Comparison of ENCODE assay signal across 25 cellular contexts in the genomic region with DNA sequence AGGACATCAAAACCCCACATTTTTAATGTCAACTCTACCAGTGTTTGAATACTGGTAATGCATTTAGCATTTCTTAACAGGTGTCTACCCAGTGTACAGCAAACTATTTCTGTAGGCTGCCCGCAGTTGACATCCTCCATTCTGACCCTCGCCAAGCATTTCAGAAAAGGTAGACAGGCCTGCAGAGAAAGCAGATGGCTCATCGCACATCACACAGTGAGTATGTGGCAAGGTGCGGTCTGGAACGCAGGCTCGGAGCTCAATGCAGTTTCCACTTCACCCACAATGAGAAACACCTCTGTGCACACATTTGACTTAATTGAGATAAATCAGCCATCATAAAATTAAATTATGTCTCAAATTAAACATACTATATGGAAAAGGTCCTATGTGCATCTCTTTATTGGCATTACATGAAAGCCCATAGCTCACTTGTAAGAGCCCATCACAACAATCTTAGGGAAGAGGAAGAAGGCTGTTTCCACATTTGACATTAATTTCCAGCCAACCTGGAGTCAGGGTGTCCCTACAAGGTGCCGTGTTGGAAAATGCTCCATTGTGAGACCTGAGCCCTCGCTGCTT.
DNase-seq lines count a peak whose midpoint lies in the region; FAIRE-seq and TF ChIP-seq lines count a peak whose summit lies in the region.
"Had no signal": no experiment of that assay in that cellular context is flagged by ENCODE, and none has a peak within 500 bp of the region (broad histone marks: within the 10 kb centered on the region; RNA-seq: fewer than 3 reads in every experiment).

No MANE protein-coding gene starts in this region.

- H3K27me3 Mint-ChIP-seq in brain (peaks cover 63% of the 10 kb centered on the region), endodermal cell (ENCODE audit: insufficient read depth) (peaks cover 27% of the 10 kb centered on the region)
- H3K27me3 Mint-ChIP-seq: CD4-positive, alpha-beta T cell had no signal

- WGBS in endodermal cell (ENCODE audit: insufficient coverage in 1 of 2, insufficient read length in 1 of 2), 2 experiments = 93 to 95% methylated on average over 7 to 8 of the region's 8 CpGs

- no peaks in the 10 kb centered on the region for H3K36me3 Mint-ChIP-seq in brain
- no peaks in the 10 kb centered on the region for H3K36me3 Mint-ChIP-seq in endodermal cell (ENCODE audit: low read depth)
- H3K36me3 Mint-ChIP-seq: CD14-positive monocyte; CD8-positive, alpha-beta memory T cell had no signal

- DNase-seq in G401 (ENCODE audit: low spot score) (peak; percentile 80), HTR-8/SVneo (ENCODE audit: insufficient read length, low spot score) (no peak), endodermal cell (no peak), Karpas-422 (no peak), ecto neural progenitor cell (ENCODE audit: low spot score) (no peak), kidney glomerular epithelial cell (lab: John Stamatoyannopoulos, UW) (no peak), D721Med (ENCODE audit: insufficient read length, low spot score) (no peak)
- DNase-seq: 8988T; ACHN; AML-193; BE2C; CD4-positive, alpha-beta T cell; CD8-positive, alpha-beta memory T cell; DMS53; DMS79 treated with DMSO at 0.1 percent for 48 hours; GM23248; H7 had no signal

- peaks cover 14% of the 10 kb centered on the region for H3K9me3 ChIP-seq in endodermal cell (ENCODE audit: control insufficient read depth, low read length)
- H3K9me3 ChIP-seq in Karpas-422 (ENCODE audit: low read length) = no peaks in the 10 kb centered on the region
- H3K9me3 ChIP-seq: BE2C; BLaER1 treated with 17β-estradiol and CSF1 and Interleukin-3, amounts not matched to agents 10 nM and 100 nM had no signal

- H3K4me3 ChIP-seq in endodermal cell (ENCODE audit: low read length) (no peak overlapping the region), Karpas-422 (ENCODE audit: low read length) (no peak overlapping the region)
- H3K4me3 ChIP-seq: A549; BLaER1 treated with 17β-estradiol and CSF1 and Interleukin-3, amounts not matched to agents 10 nM and 100 nM; GM12878; GM23248 had no signal

- no peaks in the 10 kb centered on the region for H3K79me2 ChIP-seq in Karpas-422 (ENCODE audit: low read length)

- H3K4me1 ChIP-seq in endodermal cell (ENCODE audit: control insufficient read depth, insufficient read depth, low read length) (peaks cover 4% of the 10 kb centered on the region), Karpas-422 (ENCODE audit: low read length) (no peaks in the 10 kb centered on the region)
- H3K4me1 ChIP-seq: BE2C; BLaER1 treated with 17β-estradiol and CSF1 and Interleukin-3, amounts not matched to agents 10 nM and 100 nM had no signal

- H3K27ac Mint-ChIP-seq in brain (peak overlapping the region in 3 of 5 experiments; percentile 61 to 80 (median 67)), endodermal cell (peak overlapping the region; percentile 48)
- H3K27ac Mint-ChIP-seq: CD14-positive monocyte; CD4-positive, alpha-beta T cell; CD8-positive, alpha-beta memory T cell had no signal

- no peak overlapping the region for H3K27ac ChIP-seq in endodermal cell (ENCODE audit: low read depth, low read length)
- no peak overlapping the region for H3K27ac ChIP-seq in Karpas-422 (ENCODE audit: low read length)
- H3K27ac ChIP-seq: A549; BLaER1 treated with 17β-estradiol and CSF1 and Interleukin-3, amounts not matched to agents 10 nM and 100 nM; GM23248 had no signal

- H3K4me1 Mint-ChIP-seq in brain = peaks cover 16% of the 10 kb centered on the region
- peaks cover 10% of the 10 kb centered on the region for H3K4me1 Mint-ChIP-seq in endodermal cell
- H3K4me1 Mint-ChIP-seq: CD14-positive monocyte; CD8-positive, alpha-beta memory T cell had no signal

- H2AFZ ChIP-seq in Karpas-422 (ENCODE audit: low read length) = no peak overlapping the region
- H2AFZ ChIP-seq: GM23248 had no signal

- no peak overlapping the region for H3K4me2 ChIP-seq in Karpas-422 (ENCODE audit: low read depth, low read length, poor library complexity, severe bottlenecking)
- H3K4me2 ChIP-seq: A549; BLaER1 treated with 17β-estradiol and CSF1 and Interleukin-3, amounts not matched to agents 10 nM and 100 nM had no signal

- H3K9ac ChIP-seq in endodermal cell (ENCODE audit: extremely low read depth, low read length, poor library complexity, severe bottlenecking) = no peak overlapping the region
- H3K9ac ChIP-seq in Karpas-422 (ENCODE audit: low read length) = no peak overlapping the region
- H3K9ac ChIP-seq: BLaER1 treated with 17β-estradiol and CSF1 and Interleukin-3, amounts not matched to agents 10 nM and 100 nM; GM23248 had no signal

- peaks cover 4 to 8% (median 4%) of the 10 kb centered on the region in 5 experiments for H3K9me3 Mint-ChIP-seq in brain
- peaks cover 12% of the 10 kb centered on the region for H3K9me3 Mint-ChIP-seq in endodermal cell
- H3K9me3 Mint-ChIP-seq: CD4-positive, alpha-beta T cell; CD8-positive, alpha-beta memory T cell had no signal

- H3K9me2 ChIP-seq in Karpas-422 (replicated peaks; ENCODE audit: insufficient read depth, low read length) = no peaks in the 10 kb centered on the region

- no peaks in the 10 kb centered on the region for H3K36me3 ChIP-seq in endodermal cell (ENCODE audit: control insufficient read depth, insufficient read depth, low read length)
- H3K36me3 ChIP-seq in Karpas-422 (ENCODE audit: insufficient read depth, low read length) = no peaks in the 10 kb centered on the region
- H3K36me3 ChIP-seq: BE2C; BLaER1 treated with 17β-estradiol and CSF1 and Interleukin-3, amounts not matched to agents 10 nM and 100 nM had no signal

- FAIRE-seq in HTR-8/SVneo (lab: Jason Lieb, UNC) (peak; percentile 26), D721Med (lab: Jason Lieb, UNC) (no peak)
- FAIRE-seq: A549, G401.6, GM12878, GM19239, H1 had no signal

- H3K4me3 Mint-ChIP-seq in brain = no peak overlapping the region
- H3K4me3 Mint-ChIP-seq in endodermal cell = no peak overlapping the region
- H3K4me3 Mint-ChIP-seq: CD14-positive monocyte; CD4-positive, alpha-beta T cell; CD8-positive, alpha-beta memory T cell had no signal

- in situ Hi-C loops in G401 (cut with HindIII; ENCODE audit: low sequenced_read_pairs) = no loop called here

- no peaks in the 10 kb centered on the region for H3K27me3 ChIP-seq in endodermal cell (ENCODE audit: control insufficient read depth, insufficient read depth, low read length, poor library complexity, severe bottlenecking)
- no peaks in the 10 kb centered on the region for H3K27me3 ChIP-seq in Karpas-422 (ENCODE audit: low read length)
- H3K27me3 ChIP-seq: BE2C; BLaER1 treated with 17β-estradiol and CSF1 and Interleukin-3, amounts not matched to agents 10 nM and 100 nM had no signal

- TF ChIP-seq CTCF in brain (conservative IDR thresholded peaks at IDR 0.05) = no peak
- TF ChIP-seq CTCF in endodermal cell (conservative IDR thresholded peaks at IDR 0.05) = no peak
- no peak for TF ChIP-seq CTCF in D721Med (IDR thresholded peaks at IDR 0.05; ENCODE audit: insufficient read depth, missing control alignments)

- H4K20me1 ChIP-seq in Karpas-422 (ENCODE audit: insufficient read depth, low read depth, low read length) = no peaks in the 10 kb centered on the region
- H4K20me1 ChIP-seq: BLaER1 treated with 17β-estradiol and CSF1 and Interleukin-3, amounts not matched to agents 10 nM and 100 nM had no signal
